In the genomic region with DNA sequence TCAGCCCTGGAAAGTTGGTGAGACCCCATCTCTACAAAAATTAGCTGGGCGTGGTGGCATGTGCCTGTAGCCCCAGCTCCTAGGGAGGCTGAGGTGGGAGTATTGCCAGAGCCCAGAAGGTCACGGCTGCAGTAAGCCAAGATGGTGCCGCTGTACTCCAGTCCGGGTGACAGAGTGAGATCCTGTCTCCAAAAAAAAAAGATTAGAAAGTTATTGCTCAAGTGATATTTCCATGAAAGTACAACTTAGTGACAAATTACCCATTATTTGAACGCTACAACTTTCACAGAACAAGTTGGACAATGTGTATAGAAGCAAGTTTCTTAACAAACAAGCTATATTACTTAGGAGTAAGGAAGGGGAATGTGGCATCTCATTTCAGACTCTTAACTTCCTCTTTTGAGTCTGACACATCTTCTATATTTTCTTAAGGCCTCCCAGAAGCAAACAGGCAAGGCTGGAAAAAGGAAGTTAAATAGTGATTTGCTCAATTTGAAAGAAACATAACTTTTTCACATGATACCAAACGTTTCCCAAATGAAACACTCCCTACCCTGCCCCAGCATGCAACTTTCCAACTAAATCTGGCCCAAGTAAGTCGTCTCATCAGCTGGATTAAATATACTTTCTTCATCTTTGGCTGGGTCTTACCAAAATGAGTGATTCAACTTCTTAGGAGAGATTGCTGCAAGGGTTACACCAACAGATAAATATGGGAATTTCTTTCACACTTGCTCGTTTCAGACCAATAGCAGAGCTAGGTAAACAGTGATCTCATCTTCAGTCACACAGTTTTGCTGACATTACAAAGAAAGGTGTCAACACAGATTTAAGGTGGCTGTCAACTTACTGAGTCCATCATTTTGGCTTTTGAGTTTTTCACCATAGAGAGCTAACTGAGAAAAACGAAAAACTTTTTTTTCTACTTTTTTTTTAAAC, we compare ENCODE assay signal across 9 cellular contexts.
DNase-seq lines count a peak whose midpoint lies in the region; FAIRE-seq and TF ChIP-seq lines count a peak whose summit lies in the region.
"Had no signal": no experiment of that assay in that cellular context is flagged by ENCODE, and none has a peak within 500 bp of the region (broad histone marks: within the 10 kb centered on the region; RNA-seq: fewer than 3 reads in every experiment).

No MANE protein-coding gene starts in this region.

- peak overlapping the region in 1 of 2 donors; percentile 47 for H3K9ac ChIP-seq in kidney (ENCODE audit: low read length in 2 of 2)

- H3K27me3 ChIP-seq in adrenal gland: no peaks in the 10 kb centered on the region
- H3K27me3 ChIP-seq in suprapubic skin: no peaks in the 10 kb centered on the region

- H3K4me3 ChIP-seq in adrenal gland (no peak overlapping the region), kidney (ENCODE audit: low read length in 2 of 2) (no peak overlapping the region), suprapubic skin (no peak overlapping the region)

- TF ChIP-seq EP300 in suprapubic skin (IDR thresholded peaks at IDR 0.05): no peak

- DNase-seq in NCI-H146 (lab: John Stamatoyannopoulos, UW) (peak; percentile 33), NCI-H146 treated with DMSO at 0.1 percent for 48 hours (lab: John Stamatoyannopoulos, UW; ENCODE audit: unreplicated experiment) (no peak), KG1 (lab: John Stamatoyannopoulos, UW) (peak; percentile 42), adrenal gland (peak in 1 of 7 donors; percentile 17), kidney (no peak), suprapubic skin (ENCODE audit: low spot score in 2 of 2) (peak in 1 of 2 donors; percentile 74), NCI-H1092 (lab: John Stamatoyannopoulos, UW) (no peak), urothelium cell line (ENCODE audit: low spot score) (no peak)

- H3K27ac ChIP-seq in adrenal gland (peak overlapping the region in 4 of 5 donors; percentile 13 to 83 (median 47)), kidney (ENCODE audit: low read depth in 2 of 2, low read length in 2 of 2) (peak overlapping the region; percentile 79 to 97), suprapubic skin (peak overlapping the region; percentile 81)

- H3K9me3 ChIP-seq in adrenal gland (replicated peaks in 1 of 3) (no peaks in the 10 kb centered on the region), kidney (ENCODE audit: control insufficient read depth in 1 of 2, low read length in 2 of 2) (no peaks in the 10 kb centered on the region), suprapubic skin (no peaks in the 10 kb centered on the region)

- no peak for FAIRE-seq in kidney (lab: Jason Lieb, UNC)
- FAIRE-seq in urothelium cell line (lab: Jason Lieb, UNC): no peak
- FAIRE-seq: A204.1 had no signal

- intact Hi-C loops in adrenal gland (cut with DNase I): no loop called here
- intact Hi-C loops in kidney (cut with DNase I): no loop called here

- peaks cover 0 to 21% of the 10 kb centered on the region in 2 donors for H3K4me1 ChIP-seq in adrenal gland (replicated peaks in 1 of 2)
- peaks cover 10 to 17% of the 10 kb centered on the region in 2 donors for H3K4me1 ChIP-seq in kidney (ENCODE audit: control insufficient read depth in 1 of 2, insufficient read depth in 1 of 2, low read depth in 1 of 2, low read length in 2 of 2)
- peaks cover 44% of the 10 kb centered on the region for H3K4me1 ChIP-seq in suprapubic skin

- no peaks in the 10 kb centered on the region for H3K36me3 ChIP-seq in adrenal gland (replicated peaks in 1 of 2)
- no peaks in the 10 kb centered on the region for H3K36me3 ChIP-seq in kidney (ENCODE audit: control insufficient read depth in 1 of 2, insufficient read depth in 2 of 2, low read length in 2 of 2)
- no peaks in the 10 kb centered on the region for H3K36me3 ChIP-seq in suprapubic skin

- TF ChIP-seq POLR2A in adrenal gland (IDR thresholded peaks at IDR 0.05): no peak
- no peak for TF ChIP-seq POLR2A in suprapubic skin (IDR thresholded peaks at IDR 0.05)

- 67 to 73% (median 71%) methylated on average over 8 to 9 of the region's 9 CpGs for WGBS in adrenal gland, 4 donors
- 52% methylated on average over 9 of the region's 9 CpGs for WGBS in suprapubic skin

- TF ChIP-seq CTCF in adrenal gland (IDR thresholded peaks at IDR 0.05): no peak
- no peak for TF ChIP-seq CTCF in kidney (IDR thresholded peaks at IDR 0.05; ENCODE audit: borderline replicate concordance, extremely low read depth, insufficient read depth)
- TF ChIP-seq CTCF in suprapubic skin (IDR thresholded peaks at IDR 0.05): no peak

Comparison
In these comparisons a context has a peak if more than half of its experiments do, and no peak if none do; other contexts are left out.
1. DNase-seq: peak in NCI-H146 (single experiment) and KG1 (single experiment); none in NCI-H146 treated with DMSO at 0.1 percent for 48 hours (single experiment), kidney (single experiment), NCI-H1092 (single experiment) and urothelium cell line (single experiment).
2. Peak in every context shown above with its lines, with median percentiles within 50 percentile points of each other: H3K27ac ChIP-seq.